In the genomic region with DNA sequence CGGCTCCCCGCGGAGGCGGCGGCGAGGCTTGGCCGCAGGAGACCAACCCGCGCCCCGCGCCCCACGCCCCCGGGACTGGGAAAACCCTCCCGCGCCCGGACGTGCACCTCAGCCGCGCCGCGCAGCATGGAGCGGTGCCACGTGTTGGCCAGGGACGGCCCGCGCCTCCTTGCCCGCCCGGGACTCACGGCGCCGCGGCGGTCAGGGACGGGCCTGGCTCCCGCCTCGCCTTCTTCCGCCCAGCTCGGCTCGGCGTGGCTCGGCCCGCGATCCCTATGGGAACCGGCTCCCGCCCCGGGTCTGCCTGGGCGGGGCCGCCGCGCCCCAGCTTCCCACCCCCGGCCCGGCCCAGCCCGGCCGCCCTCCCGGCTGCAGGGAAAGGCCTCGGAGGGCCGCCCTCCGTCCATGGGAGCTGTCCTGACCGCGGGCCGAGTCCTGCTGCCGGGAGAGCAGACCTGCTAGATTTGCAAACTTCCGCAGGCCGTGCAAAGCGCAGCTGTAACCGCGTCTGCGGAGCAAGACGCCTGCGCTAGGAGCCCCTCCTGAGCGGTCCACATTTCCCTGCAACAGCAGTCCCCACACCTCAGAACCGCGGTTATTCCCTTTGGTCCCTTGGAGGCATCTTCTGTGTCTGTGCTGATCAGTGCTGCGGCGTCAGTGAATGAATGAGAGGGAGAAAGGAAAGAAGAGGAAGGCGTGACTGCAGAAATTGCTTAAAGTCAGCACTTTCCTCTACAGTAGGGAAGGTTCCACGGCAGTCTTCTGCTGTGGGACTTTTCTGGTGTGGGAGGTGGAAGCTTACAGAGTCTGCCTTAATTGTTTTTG, we compare ENCODE assay signal across 1 cellular context.
TF ChIP-seq lines count a peak whose summit lies in the region.

TSS of gene CDKL1 (minus strand) at position 246 of the 825 bp plus-strand sequence. CDS start 1,013 bp downstream, outside the sequence.

TF ChIP-seq in HepG2, 621 proteins besides CTCF, POLR2A, EP300 and RAD21 (continued from another document and continues in another):
- TF ChIP-seq PATZ1 (CRISPR knock-in tag; IDR thresholded peaks at IDR 0.05) = peak; percentile 65
- no peak for TF ChIP-seq LCORL (IDR thresholded peaks at IDR 0.05)
- TF ChIP-seq LCORL (CRISPR knock-in tag; IDR thresholded peaks at IDR 0.05) = no peak
- TF ChIP-seq KLF9 (CRISPR knock-in tag; IDR thresholded peaks at IDR 0.05; ENCODE audit: low read depth) = no peak
- peak; percentile 72 for TF ChIP-seq SAP130 (CRISPR knock-in tag; IDR thresholded peaks at IDR 0.05; ENCODE audit: low read depth)
- peak; percentile 90 for TF ChIP-seq BRD4 (CRISPR knock-in tag; IDR thresholded peaks at IDR 0.05)
- TF ChIP-seq, protein P1, sequence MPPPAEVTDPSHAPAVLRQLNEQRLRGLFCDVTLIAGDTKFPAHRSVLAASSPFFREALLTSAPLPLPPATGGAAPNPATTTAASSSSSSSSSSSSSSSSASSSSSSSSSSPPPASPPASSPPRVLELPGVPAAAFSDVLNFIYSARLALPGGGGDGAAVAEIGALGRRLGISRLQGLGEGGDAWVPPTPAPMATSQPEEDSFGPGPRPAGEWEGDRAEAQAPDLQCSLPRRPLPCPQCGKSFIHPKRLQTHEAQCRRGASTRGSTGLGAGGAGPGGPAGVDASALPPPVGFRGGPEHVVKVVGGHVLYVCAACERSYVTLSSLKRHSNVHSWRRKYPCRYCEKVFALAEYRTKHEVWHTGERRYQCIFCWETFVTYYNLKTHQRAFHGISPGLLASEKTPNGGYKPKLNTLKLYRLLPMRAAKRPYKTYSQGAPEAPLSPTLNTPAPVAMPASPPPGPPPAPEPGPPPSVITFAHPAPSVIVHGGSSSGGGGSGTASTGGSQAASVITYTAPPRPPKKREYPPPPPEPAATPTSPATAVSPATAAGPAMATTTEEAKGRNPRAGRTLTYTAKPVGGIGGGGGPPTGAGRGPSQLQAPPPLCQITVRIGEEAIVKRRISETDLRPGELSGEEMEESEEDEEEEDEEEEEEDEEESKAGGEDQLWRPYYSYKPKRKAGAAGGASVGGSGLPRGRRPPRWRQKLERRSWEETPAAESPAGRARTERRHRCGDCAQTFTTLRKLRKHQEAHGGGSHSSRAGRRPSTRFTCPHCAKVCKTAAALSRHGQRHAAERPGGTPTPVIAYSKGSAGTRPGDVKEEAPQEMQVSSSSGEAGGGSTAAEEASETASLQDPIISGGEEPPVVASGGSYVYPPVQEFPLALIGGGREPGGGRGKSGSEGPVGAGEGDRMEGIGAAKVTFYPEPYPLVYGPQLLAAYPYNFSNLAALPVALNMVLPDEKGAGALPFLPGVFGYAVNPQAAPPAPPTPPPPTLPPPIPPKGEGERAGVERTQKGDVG (CRISPR knock-in tag; IDR thresholded peaks at IDR 0.05; ENCODE audit: borderline replicate concordance) = no peak
- no peak for TF ChIP-seq HOXA7 (CRISPR knock-in tag; IDR thresholded peaks at IDR 0.05)
- TF ChIP-seq FUBP1 (CRISPR knock-in tag; IDR thresholded peaks at IDR 0.05; ENCODE audit: borderline replicate concordance) = no peak
- TF ChIP-seq SIX1 (CRISPR knock-in tag; IDR thresholded peaks at IDR 0.05; ENCODE audit: borderline replicate concordance) = no peak
- no peak for TF ChIP-seq ZNF101 (CRISPR knock-in tag; IDR thresholded peaks at IDR 0.05; ENCODE audit: borderline replicate concordance, low read depth)
- 0 out of 2 replicates have a peak, but pooled peaks have one; percentile 26 for TF ChIP-seq E2F1 (CRISPR knock-in tag; IDR thresholded peaks at IDR 0.05)
- no peak for TF ChIP-seq TRIM24 (CRISPR knock-in tag; IDR thresholded peaks at IDR 0.05)
- no peak for TF ChIP-seq CEBPZ (IDR thresholded peaks at IDR 0.05; ENCODE audit: low read length)
- TF ChIP-seq, protein P2, sequence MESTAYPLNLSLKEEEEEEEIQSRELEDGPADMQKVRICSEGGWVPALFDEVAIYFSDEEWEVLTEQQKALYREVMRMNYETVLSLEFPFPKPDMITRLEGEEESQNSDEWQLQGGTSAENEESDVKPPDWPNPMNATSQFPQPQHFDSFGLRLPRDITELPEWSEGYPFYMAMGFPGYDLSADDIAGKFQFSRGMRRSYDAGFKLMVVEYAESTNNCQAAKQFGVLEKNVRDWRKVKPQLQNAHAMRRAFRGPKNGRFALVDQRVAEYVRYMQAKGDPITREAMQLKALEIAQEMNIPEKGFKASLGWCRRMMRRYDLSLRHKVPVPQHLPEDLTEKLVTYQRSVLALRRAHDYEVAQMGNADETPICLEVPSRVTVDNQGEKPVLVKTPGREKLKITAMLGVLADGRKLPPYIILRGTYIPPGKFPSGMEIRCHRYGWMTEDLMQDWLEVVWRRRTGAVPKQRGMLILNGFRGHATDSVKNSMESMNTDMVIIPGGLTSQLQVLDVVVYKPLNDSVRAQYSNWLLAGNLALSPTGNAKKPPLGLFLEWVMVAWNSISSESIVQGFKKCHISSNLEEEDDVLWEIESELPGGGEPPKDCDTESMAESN (CRISPR knock-in tag; conservative IDR thresholded peaks at IDR 0.05) = peak; percentile 52
- TF ChIP-seq, protein P3, sequence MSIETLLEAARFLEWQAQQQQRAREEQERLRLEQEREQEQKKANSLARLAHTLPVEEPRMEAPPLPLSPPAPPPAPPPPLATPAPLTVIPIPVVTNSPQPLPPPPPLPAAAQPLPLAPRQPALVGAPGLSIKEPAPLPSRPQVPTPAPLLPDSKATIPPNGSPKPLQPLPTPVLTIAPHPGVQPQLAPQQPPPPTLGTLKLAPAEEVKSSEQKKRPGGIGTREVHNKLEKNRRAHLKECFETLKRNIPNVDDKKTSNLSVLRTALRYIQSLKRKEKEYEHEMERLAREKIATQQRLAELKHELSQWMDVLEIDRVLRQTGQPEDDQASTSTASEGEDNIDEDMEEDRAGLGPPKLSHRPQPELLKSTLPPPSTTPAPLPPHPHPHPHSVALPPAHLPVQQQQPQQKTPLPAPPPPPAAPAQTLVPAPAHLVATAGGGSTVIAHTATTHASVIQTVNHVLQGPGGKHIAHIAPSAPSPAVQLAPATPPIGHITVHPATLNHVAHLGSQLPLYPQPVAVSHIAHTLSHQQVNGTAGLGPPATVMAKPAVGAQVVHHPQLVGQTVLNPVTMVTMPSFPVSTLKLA (IDR thresholded peaks at IDR 0.05) = no peak
- TF ChIP-seq SMC3 (IDR thresholded peaks at IDR 0.05; ENCODE audit: low read length) = no peak
- TF ChIP-seq ZNF580 (CRISPR knock-in tag; IDR thresholded peaks at IDR 0.05; ENCODE audit: borderline replicate concordance, low read depth) = no peak; the same call in 1 of the 2 replicates
- TF ChIP-seq ZBTB44 (CRISPR knock-in tag; IDR thresholded peaks at IDR 0.05) = peak; percentile 44; the same call in 1 of the 2 replicates
- no peak for TF ChIP-seq ZBTB20 (CRISPR knock-in tag; IDR thresholded peaks at IDR 0.05; ENCODE audit: borderline replicate concordance, low read depth)
- TF ChIP-seq ZNF501 (CRISPR knock-in tag; IDR thresholded peaks at IDR 0.05) = no peak
- TF ChIP-seq, protein P4, sequence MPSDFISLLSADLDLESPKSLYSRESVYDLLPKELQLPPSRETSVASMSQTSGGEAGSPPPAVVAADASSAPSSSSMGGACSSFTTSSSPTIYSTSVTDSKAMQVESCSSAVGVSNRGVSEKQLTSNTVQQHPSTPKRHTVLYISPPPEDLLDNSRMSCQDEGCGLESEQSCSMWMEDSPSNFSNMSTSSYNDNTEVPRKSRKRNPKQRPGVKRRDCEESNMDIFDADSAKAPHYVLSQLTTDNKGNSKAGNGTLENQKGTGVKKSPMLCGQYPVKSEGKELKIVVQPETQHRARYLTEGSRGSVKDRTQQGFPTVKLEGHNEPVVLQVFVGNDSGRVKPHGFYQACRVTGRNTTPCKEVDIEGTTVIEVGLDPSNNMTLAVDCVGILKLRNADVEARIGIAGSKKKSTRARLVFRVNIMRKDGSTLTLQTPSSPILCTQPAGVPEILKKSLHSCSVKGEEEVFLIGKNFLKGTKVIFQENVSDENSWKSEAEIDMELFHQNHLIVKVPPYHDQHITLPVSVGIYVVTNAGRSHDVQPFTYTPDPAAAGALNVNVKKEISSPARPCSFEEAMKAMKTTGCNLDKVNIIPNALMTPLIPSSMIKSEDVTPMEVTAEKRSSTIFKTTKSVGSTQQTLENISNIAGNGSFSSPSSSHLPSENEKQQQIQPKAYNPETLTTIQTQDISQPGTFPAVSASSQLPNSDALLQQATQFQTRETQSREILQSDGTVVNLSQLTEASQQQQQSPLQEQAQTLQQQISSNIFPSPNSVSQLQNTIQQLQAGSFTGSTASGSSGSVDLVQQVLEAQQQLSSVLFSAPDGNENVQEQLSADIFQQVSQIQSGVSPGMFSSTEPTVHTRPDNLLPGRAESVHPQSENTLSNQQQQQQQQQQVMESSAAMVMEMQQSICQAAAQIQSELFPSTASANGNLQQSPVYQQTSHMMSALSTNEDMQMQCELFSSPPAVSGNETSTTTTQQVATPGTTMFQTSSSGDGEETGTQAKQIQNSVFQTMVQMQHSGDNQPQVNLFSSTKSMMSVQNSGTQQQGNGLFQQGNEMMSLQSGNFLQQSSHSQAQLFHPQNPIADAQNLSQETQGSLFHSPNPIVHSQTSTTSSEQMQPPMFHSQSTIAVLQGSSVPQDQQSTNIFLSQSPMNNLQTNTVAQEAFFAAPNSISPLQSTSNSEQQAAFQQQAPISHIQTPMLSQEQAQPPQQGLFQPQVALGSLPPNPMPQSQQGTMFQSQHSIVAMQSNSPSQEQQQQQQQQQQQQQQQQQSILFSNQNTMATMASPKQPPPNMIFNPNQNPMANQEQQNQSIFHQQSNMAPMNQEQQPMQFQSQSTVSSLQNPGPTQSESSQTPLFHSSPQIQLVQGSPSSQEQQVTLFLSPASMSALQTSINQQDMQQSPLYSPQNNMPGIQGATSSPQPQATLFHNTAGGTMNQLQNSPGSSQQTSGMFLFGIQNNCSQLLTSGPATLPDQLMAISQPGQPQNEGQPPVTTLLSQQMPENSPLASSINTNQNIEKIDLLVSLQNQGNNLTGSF (CRISPR knock-in tag; IDR thresholded peaks at IDR 0.05) = peak; percentile 95
- no peak for TF ChIP-seq EHMT2 (IDR thresholded peaks at IDR 0.05; ENCODE audit: borderline replicate concordance, low read depth, low read length)
